12 cellular contexts compared by ENCODE assay signal in genomic region chr17:46045639-46046038, GRCh38. TPM values are rescaled to one million over a fixed set of nuclear protein-coding genes. Genes with fewer than 3 reads are reported as not detected.
DNase-seq lines count a peak whose midpoint lies in the region; ATAC-seq and TF ChIP-seq lines count a peak whose summit lies in the region.
"Had no signal": no experiment of that assay in that cellular context is flagged by ENCODE, and none has a peak within 500 bp of the region (broad histone marks: within the 10 kb centered on the region; RNA-seq: fewer than 3 reads in every experiment).

No MANE protein-coding gene starts in this region.

- CTCF ChIA-PET in activated CD4-positive, alpha-beta memory T cell treated with anti-CD3 and anti-CD28 coated beads, Interleukin-2, amount 10 ng/mL, durations not matched to agents 7 days and 5 days (lab: Charles Lee): interaction anchor here (0.5 to 2.0 kb wide), 3 partner anchors 12 to 141 kb away, joined by 3 to 20 read pairs (median 6); no protein-coding TSS in a partner anchor
- CTCF ChIA-PET in activated CD4-positive, alpha-beta memory T cell treated with anti-CD3 and anti-CD28 coated beads for 36 hours (lab: Charles Lee): interaction anchor here (0.7 to 5.0 kb wide), 8 partner anchors 12 to 168 kb away, joined by 3 to 70 read pairs (median 22); partner anchors contain the start of gene KANSL1

- intact Hi-C loops in activated CD4-positive, alpha-beta memory T cell treated with anti-CD3 and anti-CD28 coated beads for 36 hours (cut with micrococcal nuclease): no loop called here

- peak overlapping the region; percentile 9 for H3K27ac Mint-ChIP-seq in activated CD4-positive, alpha-beta memory T cell treated with anti-CD3 and anti-CD28 coated beads, Interleukin-2, amount 10 ng/mL, durations not matched to agents 7 days and 5 days
- H3K27ac Mint-ChIP-seq in activated CD4-positive, alpha-beta memory T cell treated with anti-CD3 and anti-CD28 coated beads for 36 hours: no peak overlapping the region
- peak overlapping the region; percentile 17 for H3K27ac Mint-ChIP-seq in T-helper 1 cell treated with Interleukin-12 subunit alpha and Interleukin-12 subunit beta and Interleukin-4 antibody, amounts not matched to agents 30 μg/mL and 1 μg/mL, for 36 hours
- H3K27ac Mint-ChIP-seq in stimulated activated naive B cell treated with anti-CD40 and anti-IgM and Interleukin-4, amounts not matched to agents 10 μg/mL and 1 μg/mL and 100 μg/mL, for 72 hours: peak overlapping the region; percentile 15
- H3K27ac Mint-ChIP-seq: IgD-negative memory B cell had no signal

- peak in 1 of 2 donors; percentile 22 for ATAC-seq in stimulated activated naive B cell treated with anti-CD40 and anti-IgM and Interleukin-4, amounts not matched to agents 10 μg/mL and 1 μg/mL and 100 μg/mL, for 72 hours (replicated peaks)
- no peak for ATAC-seq in GM21717 (IDR thresholded peaks at IDR 0.05; ENCODE audit: unreplicated experiment)
- ATAC-seq in GM18502 (IDR thresholded peaks at IDR 0.05; ENCODE audit: poor library complexity, unreplicated experiment): no peak
- ATAC-seq: mucosa of descending colon had no signal

- H3K27me3 Mint-ChIP-seq in activated CD4-positive, alpha-beta memory T cell treated with anti-CD3 and anti-CD28 coated beads, Interleukin-2, amount 10 ng/mL, durations not matched to agents 7 days and 5 days: no peaks in the 10 kb centered on the region
- no peaks in the 10 kb centered on the region for H3K27me3 Mint-ChIP-seq in activated CD4-positive, alpha-beta memory T cell treated with anti-CD3 and anti-CD28 coated beads for 36 hours
- H3K27me3 Mint-ChIP-seq in T-helper 1 cell treated with Interleukin-12 subunit alpha and Interleukin-12 subunit beta and Interleukin-4 antibody, amounts not matched to agents 30 μg/mL and 1 μg/mL, for 36 hours (ENCODE audit: low read depth): no peaks in the 10 kb centered on the region
- H3K27me3 Mint-ChIP-seq in stimulated activated naive B cell treated with anti-CD40 and anti-IgM and Interleukin-4, amounts not matched to agents 10 μg/mL and 1 μg/mL and 100 μg/mL, for 72 hours: no peaks in the 10 kb centered on the region
- H3K27me3 Mint-ChIP-seq: IgD-negative memory B cell had no signal

- no peaks in the 10 kb centered on the region for H3K9me3 Mint-ChIP-seq in activated CD4-positive, alpha-beta memory T cell treated with anti-CD3 and anti-CD28 coated beads, Interleukin-2, amount 10 ng/mL, durations not matched to agents 7 days and 5 days
- H3K9me3 Mint-ChIP-seq in activated CD4-positive, alpha-beta memory T cell treated with anti-CD3 and anti-CD28 coated beads for 36 hours: no peaks in the 10 kb centered on the region
- H3K9me3 Mint-ChIP-seq in T-helper 1 cell treated with Interleukin-12 subunit alpha and Interleukin-12 subunit beta and Interleukin-4 antibody, amounts not matched to agents 30 μg/mL and 1 μg/mL, for 36 hours: no peaks in the 10 kb centered on the region
- H3K9me3 Mint-ChIP-seq in stimulated activated naive B cell treated with anti-CD40 and anti-IgM and Interleukin-4, amounts not matched to agents 10 μg/mL and 1 μg/mL and 100 μg/mL, for 72 hours: no peaks in the 10 kb centered on the region
- H3K9me3 Mint-ChIP-seq: IgD-negative memory B cell had no signal

- DNase-seq in activated CD4-positive, alpha-beta memory T cell treated with anti-CD3 and anti-CD28 coated beads, Interleukin-2, amount 10 ng/mL, durations not matched to agents 7 days and 5 days: no peak
- DNase-seq in activated CD4-positive, alpha-beta memory T cell treated with anti-CD3 and anti-CD28 coated beads for 36 hours: no peak
- DNase-seq in foreskin melanocyte (peak; percentile 48), erythroblast (lab: John Stamatoyannopoulos, UW) (no peak)
- DNase-seq in stimulated activated naive B cell treated with anti-CD40 and anti-IgM and Interleukin-4, amounts not matched to agents 10 μg/mL and 1 μg/mL and 100 μg/mL, for 72 hours: no peak
- DNase-seq: heart right ventricle, mucosa of descending colon, NCI-H524 treated with DMSO at 0.1 percent for 48 hours had no signal

- H3K36me3 Mint-ChIP-seq in activated CD4-positive, alpha-beta memory T cell treated with anti-CD3 and anti-CD28 coated beads, Interleukin-2, amount 10 ng/mL, durations not matched to agents 7 days and 5 days (ENCODE audit: low read depth): peaks cover 48% of the 10 kb centered on the region
- peaks cover 33% of the 10 kb centered on the region for H3K36me3 Mint-ChIP-seq in activated CD4-positive, alpha-beta memory T cell treated with anti-CD3 and anti-CD28 coated beads for 36 hours
- H3K36me3 Mint-ChIP-seq in T-helper 1 cell treated with Interleukin-12 subunit alpha and Interleukin-12 subunit beta and Interleukin-4 antibody, amounts not matched to agents 30 μg/mL and 1 μg/mL, for 36 hours (ENCODE audit: low read depth): peaks cover 31% of the 10 kb centered on the region
- H3K36me3 Mint-ChIP-seq in stimulated activated naive B cell treated with anti-CD40 and anti-IgM and Interleukin-4, amounts not matched to agents 10 μg/mL and 1 μg/mL and 100 μg/mL, for 72 hours: peaks cover 36 to 69% of the 10 kb centered on the region in 2 donors

- no peak overlapping the region for H3K4me3 Mint-ChIP-seq in activated CD4-positive, alpha-beta memory T cell treated with anti-CD3 and anti-CD28 coated beads, Interleukin-2, amount 10 ng/mL, durations not matched to agents 7 days and 5 days
- H3K4me3 Mint-ChIP-seq in activated CD4-positive, alpha-beta memory T cell treated with anti-CD3 and anti-CD28 coated beads for 36 hours: no peak overlapping the region
- H3K4me3 Mint-ChIP-seq in T-helper 1 cell treated with Interleukin-12 subunit alpha and Interleukin-12 subunit beta and Interleukin-4 antibody, amounts not matched to agents 30 μg/mL and 1 μg/mL, for 36 hours: no peak overlapping the region
- H3K4me3 Mint-ChIP-seq in stimulated activated naive B cell treated with anti-CD40 and anti-IgM and Interleukin-4, amounts not matched to agents 10 μg/mL and 1 μg/mL and 100 μg/mL, for 72 hours: no peak overlapping the region
- H3K4me3 Mint-ChIP-seq: IgD-negative memory B cell had no signal

- no peak for TF ChIP-seq POLR2A in erythroblast (IDR thresholded peaks at IDR 0.05; ENCODE audit: low read length)

- POLR2A ChIA-PET in activated CD4-positive, alpha-beta memory T cell treated with anti-CD3 and anti-CD28 coated beads, Interleukin-2, amount 10 ng/mL, durations not matched to agents 7 days and 5 days (lab: Charles Lee): no interaction called here
- POLR2A ChIA-PET in activated CD4-positive, alpha-beta memory T cell treated with anti-CD3 and anti-CD28 coated beads for 36 hours (lab: Charles Lee): no interaction called here

- peaks cover 2% of the 10 kb centered on the region for H3K4me1 Mint-ChIP-seq in activated CD4-positive, alpha-beta memory T cell treated with anti-CD3 and anti-CD28 coated beads, Interleukin-2, amount 10 ng/mL, durations not matched to agents 7 days and 5 days
- H3K4me1 Mint-ChIP-seq in activated CD4-positive, alpha-beta memory T cell treated with anti-CD3 and anti-CD28 coated beads for 36 hours (ENCODE audit: low read depth): peaks cover 21% of the 10 kb centered on the region
- H3K4me1 Mint-ChIP-seq in T-helper 1 cell treated with Interleukin-12 subunit alpha and Interleukin-12 subunit beta and Interleukin-4 antibody, amounts not matched to agents 30 μg/mL and 1 μg/mL, for 36 hours (ENCODE audit: low read depth): peaks cover 11% of the 10 kb centered on the region
- peaks cover 12 to 20% of the 10 kb centered on the region in 2 donors for H3K4me1 Mint-ChIP-seq in stimulated activated naive B cell treated with anti-CD40 and anti-IgM and Interleukin-4, amounts not matched to agents 10 μg/mL and 1 μg/mL and 100 μg/mL, for 72 hours

RNA-seq across cellular contexts. Expression of gene STH, which starts 46.6 kb away (rescaled TPM):
- not detected for total RNA-seq in activated CD4-positive, alpha-beta memory T cell treated with anti-CD3 and anti-CD28 coated beads, Interleukin-2, amount 10 ng/mL, durations not matched to agents 7 days and 5 days
- total RNA-seq in activated CD4-positive, alpha-beta memory T cell treated with anti-CD3 and anti-CD28 coated beads for 36 hours: not detected
- total RNA-seq: heart right ventricle, mucosa of descending colon had no signal
